30 cellular contexts compared by ENCODE assay signal in the genomic region with DNA sequence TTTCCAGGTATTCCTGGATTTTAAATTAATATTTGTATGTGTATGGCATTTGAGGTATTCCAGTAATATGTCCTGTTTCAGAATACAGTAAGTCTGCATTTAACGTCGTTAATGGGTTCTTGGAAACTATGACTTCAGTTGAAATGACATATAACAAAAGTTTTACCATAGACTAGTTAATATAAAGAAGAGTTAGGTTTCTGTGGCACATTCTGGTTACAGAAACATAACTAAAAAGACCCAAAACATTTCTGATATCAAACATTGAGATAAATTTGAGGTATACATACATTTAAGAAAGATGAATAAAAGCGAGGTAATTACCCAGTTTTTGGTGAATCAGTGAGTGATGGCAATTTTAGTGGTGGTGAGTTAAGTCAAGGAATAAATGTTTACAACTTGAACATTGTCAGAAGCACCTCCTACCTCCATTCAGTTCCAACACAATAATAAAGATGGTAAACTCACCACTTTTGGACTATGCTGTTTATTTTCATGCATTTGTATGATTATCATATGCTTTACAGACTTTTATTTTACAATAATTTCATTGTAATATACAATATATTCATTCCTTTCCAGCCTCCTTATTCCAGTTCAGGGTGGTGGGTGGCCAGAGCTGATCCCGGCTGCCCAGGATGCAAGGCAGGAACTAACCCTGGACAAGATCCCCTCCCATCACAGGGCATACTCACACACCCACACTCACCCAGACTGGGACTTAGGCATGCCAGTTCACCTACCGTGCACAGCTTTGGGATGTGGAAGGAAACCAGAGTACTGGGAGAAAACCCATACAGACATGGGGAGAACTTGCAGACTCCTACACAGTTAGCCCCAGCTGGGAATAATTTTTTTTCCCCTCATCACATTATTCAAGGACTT. TPM values are rescaled to one million over a fixed set of nuclear protein-coding genes. Genes with fewer than 3 reads are reported as not detected.
A peak's percentile ranks its signal among the peaks of the same experiment; 100 is the strongest.
DNase-seq lines count a peak whose midpoint lies in the region; ATAC-seq, FAIRE-seq and TF ChIP-seq lines count a peak whose summit lies in the region.
"Had no signal": no experiment of that assay in that cellular context is flagged by ENCODE, and none has a peak within 500 bp of the region (broad histone marks: within the 10 kb centered on the region; RNA-seq: fewer than 3 reads in every experiment).

No MANE protein-coding gene starts in this region.

- peaks cover 8% of the 10 kb centered on the region for H3K36me3 Mint-ChIP-seq in activated T-cell treated with anti-CD3 and anti-CD28 coated beads, Interleukin-2, amount 50 U/mL, for 4 hours (ENCODE audit: insufficient read depth)
- peaks cover 2% of the 10 kb centered on the region for H3K36me3 Mint-ChIP-seq in activated T-helper 1 cell treated with anti-CD3 and anti-CD28 coated beads, Interleukin-12 subunit alpha, Interleukin-12 subunit beta, Interleukin-2, Interleukin-4 antibody, amounts not matched to agents 30 ng/mL and 10 ng/mL and 1 ng/mL, durations not matched to agents 14 hours and 24 hours and 36 hours (ENCODE audit: low read depth)
- H3K36me3 Mint-ChIP-seq: IgD-negative memory B cell had no signal

- peak overlapping the region; percentile 29 for H3K4me3 Mint-ChIP-seq in activated T-cell treated with anti-CD3 and anti-CD28 coated beads, Interleukin-2, amount 50 U/mL, for 4 hours
- no peak overlapping the region for H3K4me3 Mint-ChIP-seq in activated T-helper 1 cell treated with anti-CD3 and anti-CD28 coated beads, Interleukin-12 subunit alpha, Interleukin-12 subunit beta, Interleukin-2, Interleukin-4 antibody, amounts not matched to agents 30 ng/mL and 10 ng/mL and 1 ng/mL, durations not matched to agents 14 hours and 24 hours and 36 hours
- H3K4me3 Mint-ChIP-seq: activated B cell treated with CpG ODN at 0.5 μM for 24 hours; activated naive CD4-positive, alpha-beta T cell treated with anti-CD3 and anti-CD28 coated beads, Interleukin-2, amount 10 ng/mL, durations not matched to agents 7 days and 5 days; CD14-positive monocyte had no signal

- H3K27me3 ChIP-seq in GM23248 (replicated peaks; ENCODE audit: insufficient read depth): no peaks in the 10 kb centered on the region
- no peaks in the 10 kb centered on the region for H3K27me3 ChIP-seq in HepG2 (ENCODE audit: control insufficient read depth in 1 of 2, insufficient read depth in 2 of 2, low read length in 2 of 2)
- H3K27me3 ChIP-seq: ascending aorta, hepatocyte, neutrophil had no signal

- H3K27ac ChIP-seq in GM23248: 0 out of 2 replicates have a peak overlapping the region, but pooled peaks have one; percentile 11
- H3K27ac ChIP-seq in HepG2 (ENCODE audit: extremely low read length, insufficient read depth, low read length): no peak overlapping the region
- H3K27ac ChIP-seq: epithelial cell of prostate, hepatocyte, HL-60, neutrophil had no signal

- intact Hi-C loops in activated T-helper 1 cell treated with anti-CD3 and anti-CD28 coated beads, Interleukin-12 subunit alpha, Interleukin-12 subunit beta, Interleukin-2, Interleukin-4 antibody, amounts not matched to agents 30 ng/mL and 10 ng/mL and 1 ng/mL, durations not matched to agents 14 hours and 24 hours and 36 hours (cut with micrococcal nuclease): no loop called here
- intact Hi-C loops in HepG2 (cut with micrococcal nuclease; ENCODE audit: unreplicated experiment): no loop called here

- ATAC-seq in activated T-cell treated with anti-CD3 and anti-CD28 coated beads, Interleukin-2, amount 50 U/mL, for 4 hours: peak; percentile 52 to 56
- ATAC-seq in HepG2: no peak
- ATAC-seq in HG03108 (IDR thresholded peaks at IDR 0.05; ENCODE audit: unreplicated experiment): no peak
- ATAC-seq in GM21390 (IDR thresholded peaks at IDR 0.05; ENCODE audit: unreplicated experiment): no peak
- ATAC-seq: mucosa of descending colon had no signal

- no peaks in the 10 kb centered on the region for H3K9me3 Mint-ChIP-seq in activated T-cell treated with anti-CD3 and anti-CD28 coated beads, Interleukin-2, amount 50 U/mL, for 4 hours
- H3K9me3 Mint-ChIP-seq in activated T-helper 1 cell treated with anti-CD3 and anti-CD28 coated beads, Interleukin-12 subunit alpha, Interleukin-12 subunit beta, Interleukin-2, Interleukin-4 antibody, amounts not matched to agents 30 ng/mL and 10 ng/mL and 1 ng/mL, durations not matched to agents 14 hours and 24 hours and 36 hours: no peaks in the 10 kb centered on the region
- H3K9me3 Mint-ChIP-seq: activated B cell treated with CpG ODN at 0.5 μM for 24 hours; activated naive CD4-positive, alpha-beta T cell treated with anti-CD3 and anti-CD28 coated beads, Interleukin-2, amount 10 ng/mL, durations not matched to agents 7 days and 5 days; CD14-positive monocyte; IgD-negative memory B cell had no signal

- no peaks in the 10 kb centered on the region for H3K9me2 ChIP-seq in GM23248 (ENCODE audit: insufficient read depth)

- no peak for FAIRE-seq in HepG2 (lab: Jason Lieb, UNC)
- FAIRE-seq: H54 had no signal

- no peak overlapping the region for H2AFZ ChIP-seq in GM23248
- no peak overlapping the region for H2AFZ ChIP-seq in HepG2 (ENCODE audit: low read length)
- H2AFZ ChIP-seq: hepatocyte had no signal

- TF ChIP-seq CTCF in HepG2 (CRISPR knock-in tag; IDR thresholded peaks at IDR 0.05): no peak

- peaks cover 20% of the 10 kb centered on the region for H3K4me1 ChIP-seq in GM23248 (ENCODE audit: insufficient read depth)
- peaks cover 66% of the 10 kb centered on the region for H3K4me1 ChIP-seq in HepG2 (ENCODE audit: insufficient read depth, low read length)

- POLR2A ChIA-PET in HepG2 (lab: Yijun Ruan, JAX): interaction anchor here (1.1 to 3.8 kb wide), 2 partner anchors 10 to 21 kb away, joined by 4 to 14 read pairs; partner anchors contain the start of gene LUC7L3

- TF ChIP-seq EP300 in HepG2 (IDR thresholded peaks at IDR 0.05; ENCODE audit: low read depth in 2 of 2, low read length in 2 of 2): no peak
- no peak for TF ChIP-seq EP300 in HepG2 (CRISPR knock-in tag; IDR thresholded peaks at IDR 0.05; ENCODE audit: borderline replicate concordance)

- CTCF ChIA-PET in HepG2 (lab: Yijun Ruan, JAX; ENCODE audit: low intra/inter-chr PET ratio, low total read pairs): no interaction called here

- H3F3A ChIP-seq in GM23248 (ENCODE audit: insufficient read depth): peaks cover 10% of the 10 kb centered on the region

- BruUV-seq in HepG2 (replicated peaks; lab: Mats Ljungman, UMichigan): TSS peak; percentile 17

- no peak overlapping the region for H3K4me2 ChIP-seq in GM23248 (ENCODE audit: unreplicated experiment)
- H3K4me2 ChIP-seq in HepG2 (ENCODE audit: low read depth, low read length): no peak overlapping the region
- H3K4me2 ChIP-seq: hepatocyte had no signal

- no peak for TF ChIP-seq RAD21 in HepG2 (CRISPR knock-in tag; IDR thresholded peaks at IDR 0.05)

- H3K27me3 Mint-ChIP-seq in activated T-cell treated with anti-CD3 and anti-CD28 coated beads, Interleukin-2, amount 50 U/mL, for 4 hours (ENCODE audit: low read depth): no peaks in the 10 kb centered on the region
- H3K27me3 Mint-ChIP-seq in activated T-helper 1 cell treated with anti-CD3 and anti-CD28 coated beads, Interleukin-12 subunit alpha, Interleukin-12 subunit beta, Interleukin-2, Interleukin-4 antibody, amounts not matched to agents 30 ng/mL and 10 ng/mL and 1 ng/mL, durations not matched to agents 14 hours and 24 hours and 36 hours (ENCODE audit: insufficient read depth): no peaks in the 10 kb centered on the region
- H3K27me3 Mint-ChIP-seq: activated B cell treated with CpG ODN at 0.5 μM for 24 hours; activated naive CD4-positive, alpha-beta T cell treated with anti-CD3 and anti-CD28 coated beads, Interleukin-2, amount 10 ng/mL, durations not matched to agents 7 days and 5 days; IgD-negative memory B cell had no signal

- DNase-seq in activated T-cell treated with anti-CD3 and anti-CD28 coated beads, Interleukin-2, amount 50 U/mL, for 4 hours: no peak
- no peak for DNase-seq in activated T-cell treated with anti-CD3 and anti-CD28 coated beads, Interleukin-2, amount 50 U/mL, for 1 hour
- DNase-seq in GM23248 (no peak), HepG2 (ENCODE audit: low spot score) (no peak), NOMO-1 treated with DMSO at 0.1 percent for 48 hours (lab: John Stamatoyannopoulos, UW; ENCODE audit: unreplicated experiment) (no peak)
- no peak for DNase-seq in activated T-helper 1 cell treated with anti-CD3 and anti-CD28 coated beads, Interleukin-12 subunit alpha, Interleukin-12 subunit beta, Interleukin-2, Interleukin-4 antibody, amounts not matched to agents 30 ng/mL and 10 ng/mL and 1 ng/mL, durations not matched to agents 14 hours and 24 hours and 36 hours (ENCODE audit: low spot score)
- DNase-seq: activated B cell treated with CpG ODN at 0.5 μM for 24 hours; activated naive CD4-positive, alpha-beta T cell treated with anti-CD3 and anti-CD28 coated beads, Interleukin-2, amount 10 ng/mL, durations not matched to agents 7 days and 5 days; cerebellar nuclear complex; foreskin fibroblast; mucosa of descending colon; NCI-H1436; NCI-H510A treated with DMSO at 0.1 percent for 48 hours; NK-92 treated with Interleukin-12 subunit alpha and Interleukin-12 subunit beta, amount 100 ng/mL, for 24 hours; T1000 had no signal

- 76 to 86% methylated on average over 5 of the region's 5 CpGs for WGBS in GM23248 (ENCODE audit: low coverage in 1 of 2, low lambda C conversion rate in 2 of 2, missing lambda C conversion rate in 2 of 2), 2 experiments
- 88% methylated on average over 5 of the region's 5 CpGs for WGBS in HepG2 (ENCODE audit: low lambda C conversion rate)

- peaks cover 60% of the 10 kb centered on the region for H3K4me1 Mint-ChIP-seq in activated T-cell treated with anti-CD3 and anti-CD28 coated beads, Interleukin-2, amount 50 U/mL, for 4 hours (ENCODE audit: low read depth)
- H3K4me1 Mint-ChIP-seq in activated T-helper 1 cell treated with anti-CD3 and anti-CD28 coated beads, Interleukin-12 subunit alpha, Interleukin-12 subunit beta, Interleukin-2, Interleukin-4 antibody, amounts not matched to agents 30 ng/mL and 10 ng/mL and 1 ng/mL, durations not matched to agents 14 hours and 24 hours and 36 hours (ENCODE audit: low read depth): peaks cover 41% of the 10 kb centered on the region

- H3K4me3 ChIP-seq in GM23248 (no peak overlapping the region), HepG2 (replicated peaks in 1 of 3; ENCODE audit: insufficient read depth in 1 of 3, low read depth in 2 of 3, low read length in 3 of 3) (no peak overlapping the region)
- H3K4me3 ChIP-seq: ascending aorta, hepatocyte, mucosa of descending colon, thoracic aorta had no signal

- H4K20me1 ChIP-seq in GM23248 (ENCODE audit: insufficient read depth) (peaks cover 64% of the 10 kb centered on the region), HepG2 (ENCODE audit: insufficient read depth, low read length) (peaks cover 96% of the 10 kb centered on the region)

- TF ChIP-seq POLR2A in HepG2 (IDR thresholded peaks at IDR 0.05; ENCODE audit: insufficient read depth in 1 of 2, low read depth in 2 of 2, low read length in 2 of 2): no peak

- in situ Hi-C loops in GM23248 (cut with MboI): no loop called here
- in situ Hi-C loops in HepG2 (cut with HindIII; ENCODE audit: extremely low pct_ligation_motif_present, low pct_unique_long_range_greater_than_20kb): no loop called here

- H3K27ac Mint-ChIP-seq in activated T-helper 1 cell treated with anti-CD3 and anti-CD28 coated beads, Interleukin-12 subunit alpha, Interleukin-12 subunit beta, Interleukin-2, Interleukin-4 antibody, amounts not matched to agents 30 ng/mL and 10 ng/mL and 1 ng/mL, durations not matched to agents 14 hours and 24 hours and 36 hours: peak overlapping the region; percentile 61
- H3K27ac Mint-ChIP-seq: activated B cell treated with CpG ODN at 0.5 μM for 24 hours; activated naive CD4-positive, alpha-beta T cell treated with anti-CD3 and anti-CD28 coated beads, Interleukin-2, amount 10 ng/mL, durations not matched to agents 7 days and 5 days; IgD-negative memory B cell had no signal

- H3K9ac ChIP-seq in GM23248 (no peak overlapping the region), HepG2 (ENCODE audit: insufficient read depth, low read depth, low read length) (no peak overlapping the region)

- no peaks in the 10 kb centered on the region for H3K36me3 ChIP-seq in GM23248 (ENCODE audit: low read depth)
- H3K36me3 ChIP-seq in HepG2 (replicated peaks in 1 of 2; ENCODE audit: control insufficient read depth in 1 of 2, insufficient read depth in 2 of 2, low read length in 2 of 2): peaks cover 4 to 25% of the 10 kb centered on the region in 2 experiments; a peak in 4 of 5 replicates
- H3K36me3 ChIP-seq: ascending aorta, neutrophil, thoracic aorta had no signal

- H3K79me2 ChIP-seq in GM23248 (ENCODE audit: insufficient read depth) (peaks cover 100% of the 10 kb centered on the region), HepG2 (ENCODE audit: insufficient read depth, low read length) (peaks cover 96% of the 10 kb centered on the region)

- H3K9me3 ChIP-seq in GM23248 (ENCODE audit: low read depth): no peaks in the 10 kb centered on the region
- no peaks in the 10 kb centered on the region for H3K9me3 ChIP-seq in HepG2 (ENCODE audit: low read length)
- H3K9me3 ChIP-seq: ascending aorta, mucosa of descending colon, neutrophil, thoracic aorta had no signal

RNA-seq across cellular contexts. Expression of gene LUC7L3, which starts 9.7 kb away (rescaled TPM):
- 100 to 1,000 TPM in 2 of 3 donors, 10 to 100 TPM in 1; 99.8 to 108 (median 100) TPM for total RNA-seq in activated T-cell treated with anti-CD3 and anti-CD28 coated beads, Interleukin-2, amount 50 U/mL, for 4 hours
- total RNA-seq in GM23248 (2014; rRNA removed; shearing (Covaris generic)): 57.5 and 59.1 TPM in 2 replicates
- polyA plus RNA-seq in GM23248 (2016; fragmentation: Nextera tagmentation; extraction: Ambion mirVana) (100 and 138 TPM in 2 replicates), HepG2 (2011; rRNA removed) (95.9 and 120 TPM in 2 replicates)
- total RNA-seq in activated T-helper 1 cell treated with anti-CD3 and anti-CD28 coated beads, Interleukin-12 subunit alpha, Interleukin-12 subunit beta, Interleukin-2, Interleukin-4 antibody, amounts not matched to agents 30 ng/mL and 10 ng/mL and 1 ng/mL, durations not matched to agents 14 hours and 24 hours and 36 hours: 118 and 123 TPM in 2 replicates
- total RNA-seq in HepG2 (2016; rRNA removed; fragmentation: Illumina TruSeq; extraction: Trizol): 60.2 and 108 TPM in 2 replicates
- 18.8 and 26.1 TPM in 2 replicates for total RNA-seq in HepG2 (2016; cell fraction: cytosol; rRNA removed; fragmentation: Illumina TruSeq; extraction: Trizol; ENCODE audit: low read depth)
- 62.5 and 109 TPM in 2 replicates for total RNA-seq in HepG2 (2016; cell fraction: insoluble cytoplasmic fraction; rRNA removed; fragmentation: Illumina TruSeq; extraction: Trizol)
- 14.5 and 18.9 TPM in 2 replicates for total RNA-seq in HepG2 (2016; cell fraction: membrane; rRNA removed; fragmentation: Illumina TruSeq; extraction: Trizol)
- 195 TPM in 2 replicates for total RNA-seq in HepG2 (2016; cell fraction: nucleus; rRNA removed; fragmentation: Illumina TruSeq; extraction: Trizol)
- 30.0 and 34.7 TPM in 2 replicates for polyA plus RNA-seq in HepG2 (2011; cell fraction: cytosol; rRNA removed)
- 415 and 478 TPM in 2 replicates for polyA plus RNA-seq in HepG2 (2011; cell fraction: nucleus; rRNA removed)
- polyA plus RNA-seq in HepG2 (2012): 194 and 235 TPM in 2 replicates
- polyA plus RNA-seq in HepG2 (2016; cell fraction: cytosol; fragmentation: Illumina TruSeq; extraction: Trizol; ENCODE audit: low read depth): 7.1 and 8.6 TPM in 2 replicates
- polyA plus RNA-seq in HepG2 (2016; cell fraction: insoluble cytoplasmic fraction; fragmentation: Illumina TruSeq; extraction: Trizol; ENCODE audit: low read depth): 136 and 147 TPM in 2 replicates
- polyA plus RNA-seq in HepG2 (2016; cell fraction: membrane; fragmentation: Illumina TruSeq; extraction: Trizol; ENCODE audit: low read depth): 13.0 and 18.1 TPM in 2 replicates
- polyA plus RNA-seq in HepG2 (2016; cell fraction: nucleus; fragmentation: Illumina TruSeq; extraction: Trizol; ENCODE audit: insufficient read depth, low read depth): 530 TPM in 2 replicates
- 33.0 and 52.4 TPM in 2 replicates for polyA minus RNA-seq in HepG2 (2011; rRNA and poly(A)+ RNA removed; ENCODE audit: low replicate concordance)
- 14.1 and 14.4 TPM in 2 replicates for polyA minus RNA-seq in HepG2 (2011; cell fraction: cytosol; rRNA and poly(A)+ RNA removed)
- polyA minus RNA-seq in HepG2 (2011; cell fraction: nucleus; rRNA and poly(A)+ RNA removed): 321 and 363 TPM in 2 replicates

RNA-seq across cellular contexts. Expression of gene ANKRD40, which starts 21.4 kb away (rescaled TPM):
- total RNA-seq in activated T-cell treated with anti-CD3 and anti-CD28 coated beads, Interleukin-2, amount 50 U/mL, for 4 hours: 10 to 100 TPM; 54.4 to 61.1 (median 59.1) TPM
- total RNA-seq in GM23248 (2014; rRNA removed; shearing (Covaris generic)): 35.5 and 36.5 TPM in 2 replicates
- polyA plus RNA-seq in GM23248 (2016; fragmentation: Nextera tagmentation; extraction: Ambion mirVana) (20.1 and 20.2 TPM in 2 replicates), HepG2 (2011; rRNA removed) (30.2 and 35.0 TPM in 2 replicates)
- 47.0 and 50.3 TPM in 2 replicates for total RNA-seq in activated T-helper 1 cell treated with anti-CD3 and anti-CD28 coated beads, Interleukin-12 subunit alpha, Interleukin-12 subunit beta, Interleukin-2, Interleukin-4 antibody, amounts not matched to agents 30 ng/mL and 10 ng/mL and 1 ng/mL, durations not matched to agents 14 hours and 24 hours and 36 hours
- total RNA-seq in HepG2 (2016; rRNA removed; fragmentation: Illumina TruSeq; extraction: Trizol): 46.4 and 52.4 TPM in 2 replicates
- 14.8 and 17.0 TPM in 2 replicates for total RNA-seq in HepG2 (2016; cell fraction: cytosol; rRNA removed; fragmentation: Illumina TruSeq; extraction: Trizol; ENCODE audit: low read depth)
- total RNA-seq in HepG2 (2016; cell fraction: insoluble cytoplasmic fraction; rRNA removed; fragmentation: Illumina TruSeq; extraction: Trizol): 43.9 and 45.1 TPM in 2 replicates
- 53.6 and 57.7 TPM in 2 replicates for total RNA-seq in HepG2 (2016; cell fraction: membrane; rRNA removed; fragmentation: Illumina TruSeq; extraction: Trizol)
- total RNA-seq in HepG2 (2016; cell fraction: nucleus; rRNA removed; fragmentation: Illumina TruSeq; extraction: Trizol): 27.7 and 32.1 TPM in 2 replicates
- polyA plus RNA-seq in HepG2 (2011; cell fraction: cytosol; rRNA removed): 20.9 and 27.5 TPM in 2 replicates
- 14.0 and 17.7 TPM in 2 replicates for polyA plus RNA-seq in HepG2 (2011; cell fraction: nucleus; rRNA removed)
- 25.7 and 26.1 TPM in 2 replicates for polyA plus RNA-seq in HepG2 (2012)
- polyA plus RNA-seq in HepG2 (2016; cell fraction: cytosol; fragmentation: Illumina TruSeq; extraction: Trizol; ENCODE audit: low read depth): 12.7 TPM in 2 replicates
- polyA plus RNA-seq in HepG2 (2016; cell fraction: insoluble cytoplasmic fraction; fragmentation: Illumina TruSeq; extraction: Trizol; ENCODE audit: low read depth): 37.2 and 46.0 TPM in 2 replicates
- 34.9 and 37.7 TPM in 2 replicates for polyA plus RNA-seq in HepG2 (2016; cell fraction: membrane; fragmentation: Illumina TruSeq; extraction: Trizol; ENCODE audit: low read depth)
- 52.0 and 58.7 TPM in 2 replicates for polyA plus RNA-seq in HepG2 (2016; cell fraction: nucleus; fragmentation: Illumina TruSeq; extraction: Trizol; ENCODE audit: insufficient read depth, low read depth)
- polyA minus RNA-seq in HepG2 (2011; rRNA and poly(A)+ RNA removed; ENCODE audit: low replicate concordance): 22.7 and 24.6 TPM in 2 replicates
- polyA minus RNA-seq in HepG2 (2011; cell fraction: cytosol; rRNA and poly(A)+ RNA removed): 31.7 and 31.9 TPM in 2 replicates
- polyA minus RNA-seq in HepG2 (2011; cell fraction: nucleus; rRNA and poly(A)+ RNA removed): 21.2 and 23.9 TPM in 2 replicates

RNA-seq across cellular contexts. Expression of gene ANKRD40CL, which starts 38.2 kb away (rescaled TPM):
- not detected for total RNA-seq in activated T-cell treated with anti-CD3 and anti-CD28 coated beads, Interleukin-2, amount 50 U/mL, for 4 hours
- not detected in 2 replicates for total RNA-seq in GM23248 (2014; rRNA removed; shearing (Covaris generic))
- polyA plus RNA-seq in GM23248 (2016; fragmentation: Nextera tagmentation; extraction: Ambion mirVana) (not detected in 2 replicates), HepG2 (2011; rRNA removed) (0.03 and 0.09 TPM in 2 replicates)
- not detected in 2 replicates for total RNA-seq in activated T-helper 1 cell treated with anti-CD3 and anti-CD28 coated beads, Interleukin-12 subunit alpha, Interleukin-12 subunit beta, Interleukin-2, Interleukin-4 antibody, amounts not matched to agents 30 ng/mL and 10 ng/mL and 1 ng/mL, durations not matched to agents 14 hours and 24 hours and 36 hours
- 0.11 TPM in 1 of 2 replicates, not detected in the other for total RNA-seq in HepG2 (2016; rRNA removed; fragmentation: Illumina TruSeq; extraction: Trizol)
- 0.35 TPM in 1 of 2 replicates, not detected in the other for total RNA-seq in HepG2 (2016; cell fraction: cytosol; rRNA removed; fragmentation: Illumina TruSeq; extraction: Trizol; ENCODE audit: low read depth)
- not detected in 2 replicates for total RNA-seq in HepG2 (2016; cell fraction: insoluble cytoplasmic fraction; rRNA removed; fragmentation: Illumina TruSeq; extraction: Trizol)
- 0.52 TPM in 1 of 2 replicates, not detected in the other for total RNA-seq in HepG2 (2016; cell fraction: membrane; rRNA removed; fragmentation: Illumina TruSeq; extraction: Trizol)
- not detected in 2 replicates for total RNA-seq in HepG2 (2016; cell fraction: nucleus; rRNA removed; fragmentation: Illumina TruSeq; extraction: Trizol)
- 0.05 TPM in 1 of 2 replicates, not detected in the other for polyA plus RNA-seq in HepG2 (2011; cell fraction: cytosol; rRNA removed)
- 0.03 TPM in 1 of 2 replicates, not detected in the other for polyA plus RNA-seq in HepG2 (2011; cell fraction: nucleus; rRNA removed)
- 0.27 and 0.63 TPM in 2 replicates for polyA plus RNA-seq in HepG2 (2012)
- not detected in 2 replicates for polyA plus RNA-seq in HepG2 (2016; cell fraction: cytosol; fragmentation: Illumina TruSeq; extraction: Trizol; ENCODE audit: low read depth)
- not detected in 2 replicates for polyA plus RNA-seq in HepG2 (2016; cell fraction: insoluble cytoplasmic fraction; fragmentation: Illumina TruSeq; extraction: Trizol; ENCODE audit: low read depth)
- polyA plus RNA-seq in HepG2 (2016; cell fraction: membrane; fragmentation: Illumina TruSeq; extraction: Trizol; ENCODE audit: low read depth): 0.27 TPM in 1 of 2 replicates, not detected in the other
- not detected in 2 replicates for polyA plus RNA-seq in HepG2 (2016; cell fraction: nucleus; fragmentation: Illumina TruSeq; extraction: Trizol; ENCODE audit: insufficient read depth, low read depth)
- polyA minus RNA-seq in HepG2 (2011; rRNA and poly(A)+ RNA removed; ENCODE audit: low replicate concordance): not detected in 2 replicates
- not detected in 2 replicates for polyA minus RNA-seq in HepG2 (2011; cell fraction: cytosol; rRNA and poly(A)+ RNA removed)
- polyA minus RNA-seq in HepG2 (2011; cell fraction: nucleus; rRNA and poly(A)+ RNA removed): 0.26 TPM in 1 of 2 replicates, not detected in the other
- total RNA-seq: ascending aorta, liver, MCF 10A, skeletal muscle tissue, thoracic aorta had no signal
- polyA plus RNA-seq: AG04450, CD14-positive monocyte, IgD-negative memory B cell, liver had no signal

Comparison
In these comparisons a context has a peak if more than half of its experiments do, and no peak if none do; other contexts are left out.
1. ATAC-seq: peak in activated T-cell treated with anti-CD3 and anti-CD28 coated beads, Interleukin-2, amount 50 U/mL, for 4 hours (2 of 2); none in HepG2 (single experiment), HG03108 (single experiment) and GM21390 (single experiment).